ENCODE assay signal across 20 cellular contexts in genomic region chr5:10856071-10856470, GRCh38.
DNase-seq lines count a peak whose midpoint lies in the region; ATAC-seq and TF ChIP-seq lines count a peak whose summit lies in the region.
"Had no signal": no experiment of that assay in that cellular context is flagged by ENCODE, and none has a peak within 500 bp of the region (broad histone marks: within the 10 kb centered on the region; RNA-seq: fewer than 3 reads in every experiment).

No MANE protein-coding gene starts in this region.

- H3K36me3 ChIP-seq in Caco-2 (ENCODE audit: control insufficient read depth, insufficient read depth, low read length) = no peaks in the 10 kb centered on the region
- H3K36me3 ChIP-seq in SJSA1 = no peaks in the 10 kb centered on the region
- no peaks in the 10 kb centered on the region for H3K36me3 ChIP-seq in endodermal cell (ENCODE audit: control insufficient read depth, insufficient read depth, low read length)

- no peaks in the 10 kb centered on the region for H3K36me3 Mint-ChIP-seq in Caco-2 (ENCODE audit: insufficient read depth, unreplicated experiment)
- no peaks in the 10 kb centered on the region for H3K36me3 Mint-ChIP-seq in endodermal cell (ENCODE audit: low read depth)
- no peaks in the 10 kb centered on the region for H3K36me3 Mint-ChIP-seq in neural crest cell (ENCODE audit: low read depth)

- H3K27ac ChIP-seq in SJSA1 (peak overlapping the region; percentile 7), endodermal cell (ENCODE audit: low read depth, low read length) (no peak overlapping the region)

- no TSS peak for BruUV-seq in Caco-2 (replicated peaks; lab: Mats Ljungman, UMichigan)

- no peak for TF ChIP-seq CTCF in Caco-2 (IDR thresholded peaks at IDR 0.05; ENCODE audit: insufficient read depth in 1 of 2, low read depth in 1 of 2, low read length in 1 of 2, severe bottlenecking in 1 of 2, unreplicated experiment in 1 of 2)
- no peak for TF ChIP-seq CTCF in endodermal cell (conservative IDR thresholded peaks at IDR 0.05)
- no peak for TF ChIP-seq CTCF in neural crest cell (conservative IDR thresholded peaks at IDR 0.05)

- intact Hi-C loops in Caco-2 (cut with micrococcal nuclease; ENCODE audit: unreplicated experiment) = loop anchor here (10.0 kb wide), 1 partner anchor 151 kb away; no protein-coding TSS in a partner anchor

- H3K4me1 Mint-ChIP-seq in Caco-2 (ENCODE audit: low read depth, unreplicated experiment) = peaks cover 11% of the 10 kb centered on the region
- H3K4me1 Mint-ChIP-seq in endodermal cell = peaks cover 36% of the 10 kb centered on the region
- H3K4me1 Mint-ChIP-seq in neural crest cell = peaks cover 51% of the 10 kb centered on the region

- peak overlapping the region; percentile 5 for H3K27ac Mint-ChIP-seq in Caco-2 (ENCODE audit: unreplicated experiment)
- peak overlapping the region; percentile 22 for H3K27ac Mint-ChIP-seq in endodermal cell
- peak overlapping the region; percentile 10 for H3K27ac Mint-ChIP-seq in neural crest cell (ENCODE audit: unreplicated experiment)
- H3K27ac Mint-ChIP-seq: B cell; CD4-positive, alpha-beta T cell had no signal

- no peaks in the 10 kb centered on the region for H3K27me3 Mint-ChIP-seq in Caco-2 (ENCODE audit: insufficient read depth, unreplicated experiment)
- peaks cover 32% of the 10 kb centered on the region for H3K27me3 Mint-ChIP-seq in endodermal cell (ENCODE audit: insufficient read depth)
- no peaks in the 10 kb centered on the region for H3K27me3 Mint-ChIP-seq in neural crest cell (ENCODE audit: low read depth)

- H3K9me3 ChIP-seq in Caco-2 (no peaks in the 10 kb centered on the region), SJSA1 (replicated peaks) (no peaks in the 10 kb centered on the region; the same call in 1 of the 2 replicates), endodermal cell (ENCODE audit: control insufficient read depth, low read length) (no peaks in the 10 kb centered on the region)
- H3K9me3 ChIP-seq: SK-N-SH had no signal

- ATAC-seq in HG02571 (IDR thresholded peaks at IDR 0.05; ENCODE audit: unreplicated experiment) (no peak), HG02884 (IDR thresholded peaks at IDR 0.05; ENCODE audit: unreplicated experiment) (no peak)

- no peak overlapping the region for H3K4me3 Mint-ChIP-seq in Caco-2 (ENCODE audit: unreplicated experiment)
- no peak overlapping the region for H3K4me3 Mint-ChIP-seq in endodermal cell
- no peak overlapping the region for H3K4me3 Mint-ChIP-seq in neural crest cell
- H3K4me3 Mint-ChIP-seq: B cell; CD4-positive, alpha-beta T cell had no signal

- H3K4me1 ChIP-seq in Caco-2 (peaks cover 16% of the 10 kb centered on the region), SJSA1 (replicated peaks) (peaks cover 35% of the 10 kb centered on the region), endodermal cell (ENCODE audit: control insufficient read depth, insufficient read depth, low read length) (peaks cover 33% of the 10 kb centered on the region)

- peak overlapping the region; percentile 16 for H3K9ac ChIP-seq in endodermal cell (ENCODE audit: extremely low read depth, low read length, poor library complexity, severe bottlenecking)
- H3K9ac ChIP-seq: SK-N-SH had no signal

- POLR2A ChIA-PET in Caco-2 (lab: Charles Lee) = no interaction called here

- no peak for DNase-seq in Caco-2
- no peak for DNase-seq in SJSA1 (ENCODE audit: low read depth in 1 of 2, low spot score in 2 of 2)
- DNase-seq in endodermal cell = no peak
- DNase-seq in neural crest cell (ENCODE audit: low read depth, low spot score) = no peak
- no peak for DNase-seq in NCI-H1436 treated with DMSO at 0.1 percent for 48 hours (lab: John Stamatoyannopoulos, UW)
- DNase-seq in NCI-H2081 treated with DMSO at 0.1 percent for 48 hours (lab: John Stamatoyannopoulos, UW) = no peak
- DNase-seq: Calu3; CD4-positive, alpha-beta T cell; DMS53; EL; HFFc6; NCI-H1105; NCI-H1694; OCI-M1; SHP77; SK-N-SH had no signal

- WGBS in endodermal cell (ENCODE audit: insufficient coverage in 1 of 2, insufficient read length in 1 of 2), 2 experiments = 81 to 93% methylated on average over 3 to 5 of the region's 5 CpGs

- H3K27me3 ChIP-seq in Caco-2 (replicated peaks; ENCODE audit: control insufficient read depth, insufficient read depth, low read length) = no peaks in the 10 kb centered on the region
- no peaks in the 10 kb centered on the region for H3K27me3 ChIP-seq in SJSA1 (replicated peaks)
- peaks cover 13% of the 10 kb centered on the region for H3K27me3 ChIP-seq in endodermal cell (ENCODE audit: control insufficient read depth, insufficient read depth, low read length, poor library complexity, severe bottlenecking)

- no peak overlapping the region for H3K4me3 ChIP-seq in Caco-2 (ENCODE audit: low read depth, low read length)
- H3K4me3 ChIP-seq in SJSA1 = no peak overlapping the region
- peak overlapping the region; percentile 15 for H3K4me3 ChIP-seq in endodermal cell (ENCODE audit: low read length)
- H3K4me3 ChIP-seq: K562 had no signal

- no peaks in the 10 kb centered on the region for H3K9me3 Mint-ChIP-seq in Caco-2 (ENCODE audit: unreplicated experiment)
- no peaks in the 10 kb centered on the region for H3K9me3 Mint-ChIP-seq in endodermal cell
- H3K9me3 Mint-ChIP-seq in neural crest cell = no peaks in the 10 kb centered on the region
- H3K9me3 Mint-ChIP-seq: CD4-positive, alpha-beta T cell; HFFc6 had no signal

- CTCF ChIA-PET in Caco-2 (lab: Charles Lee) = no interaction called here
